Comparison of ENCODE assay signal across 8 cellular contexts in genomic region chr1:225652726-225653462, GRCh38. TPM values are rescaled to one million over a fixed set of nuclear protein-coding genes. Genes with fewer than 3 reads are reported as not detected.
A peak's percentile ranks its signal among the peaks of the same experiment; 100 is the strongest.
DNase-seq lines count a peak whose midpoint lies in the region; ATAC-seq and TF ChIP-seq lines count a peak whose summit lies in the region.

TSS of gene ENAH (minus strand) at chr1:225653123. CDS start at chr1:225652690, 433 bp downstream.

- no peaks in the 10 kb centered on the region for H3K36me3 ChIP-seq in KOPT-K1 (ENCODE audit: insufficient read depth, low read length)
- H3K36me3 ChIP-seq in RWPE2 (ENCODE audit: low read depth) = no peaks in the 10 kb centered on the region
- no peaks in the 10 kb centered on the region for H3K36me3 ChIP-seq in vagina

- H3K27ac Mint-ChIP-seq in osteocyte (ENCODE audit: unreplicated experiment) = peak within 1 kb of the TSS; percentile 100

- H3K27ac ChIP-seq in KOPT-K1 (ENCODE audit: low read depth, low read length, poor library complexity, severe bottlenecking) (peak within 1 kb of the TSS; percentile 47), RWPE2 (ENCODE audit: poor library complexity, severe bottlenecking) (peak within 1 kb of the TSS; percentile 91), vagina (peak within 1 kb of the TSS; percentile 97)

- TF ChIP-seq POLR2A in vagina (IDR thresholded peaks at IDR 0.05) = peak in 1 of 2 donors; percentile 91

- ATAC-seq in GM19395 (IDR thresholded peaks at IDR 0.05; ENCODE audit: unreplicated experiment) = peak; percentile 53
- ATAC-seq in RWPE2 (ENCODE audit: low read depth) = peak; percentile 45

- TF ChIP-seq CTCF in RWPE2 (IDR thresholded peaks at IDR 0.05; ENCODE audit: poor library complexity, severe bottlenecking) (no peak), osteocyte (IDR thresholded peaks at IDR 0.05) (no peak), vagina (IDR thresholded peaks at IDR 0.05) (no peak)

- H3K4me3 ChIP-seq in RWPE2 (ENCODE audit: severe bottlenecking) (peak within 1 kb of the TSS; percentile 98), vagina (peak within 1 kb of the TSS; percentile 79 to 95)

- H3K36me3 Mint-ChIP-seq in osteocyte (ENCODE audit: unreplicated experiment) = no peaks in the 10 kb centered on the region

- H3K4me1 Mint-ChIP-seq in osteocyte (ENCODE audit: unreplicated experiment) = peaks cover 64% of the 10 kb centered on the region

- intact Hi-C loops in cardiac septum (cut with DNase I) = loop anchor here (5.0 kb wide), 4 partner anchors 71 to 344 kb away; partner anchors contain the start of gene SDE2
- intact Hi-C loops in vagina (cut with DNase I) = loop anchor here (5.0 kb wide), 1 partner anchor 114 kb away; no protein-coding TSS in a partner anchor

- H3K27me3 ChIP-seq in RWPE2 (ENCODE audit: insufficient read depth, poor library complexity, severe bottlenecking) (no peaks in the 10 kb centered on the region), vagina (no peaks in the 10 kb centered on the region)

- peak within 1 kb of the TSS; percentile 100 for H3K4me3 Mint-ChIP-seq in osteocyte (ENCODE audit: unreplicated experiment)

- no peaks in the 10 kb centered on the region for H3K27me3 Mint-ChIP-seq in osteocyte (ENCODE audit: unreplicated experiment)

- peaks cover 36% of the 10 kb centered on the region for H3K4me1 ChIP-seq in RWPE2 (ENCODE audit: insufficient read depth, poor library complexity, severe bottlenecking)
- H3K4me1 ChIP-seq in vagina = peaks cover 39% of the 10 kb centered on the region

- DNase-seq in AG20443 (ENCODE audit: low spot score) (peak; percentile 94), RWPE2 (ENCODE audit: low spot score) (peak; percentile 50), amniotic epithelial cell (ENCODE audit: low read depth) (peak; percentile 77), cardiac septum (ENCODE audit: low spot score) (peak; percentile 89), osteocyte (ENCODE audit: extremely low spot score, unreplicated experiment) (peak; percentile 95), vagina (ENCODE audit: extremely low spot score in 2 of 2) (no peak)

- H3K9me3 Mint-ChIP-seq in osteocyte (ENCODE audit: unreplicated experiment) = no peaks in the 10 kb centered on the region

- no peaks in the 10 kb centered on the region for H3K9me3 ChIP-seq in KOPT-K1 (ENCODE audit: insufficient read depth, low read length, poor library complexity, severe bottlenecking)
- H3K9me3 ChIP-seq in RWPE2 (ENCODE audit: severe bottlenecking) = no peaks in the 10 kb centered on the region
- H3K9me3 ChIP-seq in vagina = no peaks in the 10 kb centered on the region

RNA-seq across cellular contexts. Expression of gene ENAH, which starts in this region (rescaled TPM):
- total RNA-seq in cardiac septum (195 TPM), osteocyte (232 and 233 TPM in 2 replicates), vagina (62.4 TPM)

Comparison
In these comparisons a context has a peak if more than half of its experiments do, and no peak if none do; other contexts are left out.
1. DNase-seq: peak in AG20443 (single experiment), RWPE2 (single experiment), amniotic epithelial cell (single experiment), cardiac septum (single experiment) and osteocyte (single experiment); none in vagina (0 of 2).
2. H3K27ac ChIP-seq: peak in every context shown above with its lines; median percentile 97 in vagina; 91 in RWPE2; 47 in KOPT-K1.